ENCODE assay signal across 20 cellular contexts in the genomic region with DNA sequence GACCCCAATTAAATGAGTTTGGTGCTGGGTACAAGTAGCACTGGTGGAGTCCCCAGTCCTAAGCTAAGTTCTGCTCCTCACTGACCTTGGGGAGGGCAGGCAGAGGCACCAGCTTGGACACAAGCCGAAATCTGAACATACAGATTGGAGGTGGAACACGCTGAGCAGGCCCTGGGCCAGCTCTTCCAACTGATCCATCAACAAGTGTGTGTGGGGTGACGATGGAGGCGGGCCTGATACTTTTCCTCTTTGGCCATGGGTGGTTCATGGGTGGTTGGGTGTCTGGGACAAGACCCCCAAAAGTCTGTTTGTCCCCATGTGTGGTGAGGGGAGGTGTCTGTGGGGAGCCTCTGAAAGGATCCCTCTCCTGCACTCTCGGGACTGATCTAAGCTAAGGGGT. TPM values are rescaled to one million over a fixed set of nuclear protein-coding genes. Genes with fewer than 3 reads are reported as not detected.
DNase-seq lines count a peak whose midpoint lies in the region; ATAC-seq and TF ChIP-seq lines count a peak whose summit lies in the region.
"Had no signal": no experiment of that assay in that cellular context is flagged by ENCODE, and none has a peak within 500 bp of the region (broad histone marks: within the 10 kb centered on the region; RNA-seq: fewer than 3 reads in every experiment).

No MANE protein-coding gene starts in this region.

- H3K27ac Mint-ChIP-seq in mesothelial cell of epicardium = no peak overlapping the region
- no peak overlapping the region for H3K27ac Mint-ChIP-seq in activated naive CD4-positive, alpha-beta T cell treated with anti-CD3 and anti-CD28 coated beads, Interleukin-2, amount 50 U/mL, for 72 hours
- H3K27ac Mint-ChIP-seq in activated T-cell treated with anti-CD3 and anti-CD28 coated beads, Interleukin-2, amount 50 U/mL, for 24 hours = no peak overlapping the region
- H3K27ac Mint-ChIP-seq: CD14-positive monocyte had no signal

- H3K36me3 ChIP-seq in rectal smooth muscle tissue (ENCODE audit: control insufficient read depth, insufficient read depth, low read length) = no peaks in the 10 kb centered on the region

- H3K4me3 Mint-ChIP-seq in mesothelial cell of epicardium = peak overlapping the region; percentile 30
- H3K4me3 Mint-ChIP-seq in activated T-cell treated with anti-CD3 and anti-CD28 coated beads, Interleukin-2, amount 50 U/mL, for 24 hours = no peak overlapping the region

- no peak overlapping the region for H3K27ac ChIP-seq in rectal smooth muscle tissue (ENCODE audit: low read depth, low read length)
- H3K27ac ChIP-seq: A549 had no signal

- H3K4me1 ChIP-seq in rectal smooth muscle tissue (ENCODE audit: control insufficient read depth, insufficient read depth, low read length) = no peaks in the 10 kb centered on the region

- no peak for ATAC-seq in activated naive CD4-positive, alpha-beta T cell treated with anti-CD3 and anti-CD28 coated beads, Interleukin-2, amount 50 U/mL, for 72 hours
- ATAC-seq: A549, GM12878 had no signal

- peak; percentile 49 for DNase-seq in G401 (ENCODE audit: low spot score)
- DNase-seq in cerebellar cortex (ENCODE audit: low spot score) = peak; percentile 32
- DNase-seq in mesothelial cell of epicardium (ENCODE audit: low spot score in 2 of 2, unreplicated experiment in 2 of 2) = no peak
- no peak for DNase-seq in midbrain (lab: John Stamatoyannopoulos, UW)
- no peak for DNase-seq in activated naive CD4-positive, alpha-beta T cell treated with anti-CD3 and anti-CD28 coated beads, Interleukin-2, amount 50 U/mL, for 72 hours (ENCODE audit: low spot score in 2 of 2)
- no peak for DNase-seq in activated T-cell treated with anti-CD3 and anti-CD28 coated beads, Interleukin-2, amount 50 U/mL, for 24 hours
- DNase-seq: COR-L47, DMS53, GOT3, KBM-7, NCI-H1048, NCI-H226, NCI-H526, OCI-M1, RPMI8226 had no signal

- H3K27me3 ChIP-seq in rectal smooth muscle tissue (ENCODE audit: control insufficient read depth, insufficient read depth, low read length) = no peaks in the 10 kb centered on the region

- H3K4me3 ChIP-seq in rectal smooth muscle tissue (ENCODE audit: low read length) = peak overlapping the region; percentile 36
- H3K4me3 ChIP-seq: A549, GM12878 had no signal

- H3K9ac ChIP-seq in rectal smooth muscle tissue (ENCODE audit: low read length) = no peak overlapping the region

- peaks cover 6% of the 10 kb centered on the region for H3K4me1 Mint-ChIP-seq in mesothelial cell of epicardium
- H3K4me1 Mint-ChIP-seq in activated T-cell treated with anti-CD3 and anti-CD28 coated beads, Interleukin-2, amount 50 U/mL, for 24 hours (ENCODE audit: low read depth) = peaks cover 2% of the 10 kb centered on the region
- H3K4me1 Mint-ChIP-seq: CD14-positive monocyte had no signal

- H3K27me3 Mint-ChIP-seq in mesothelial cell of epicardium (ENCODE audit: low read depth) = peaks cover 95% of the 10 kb centered on the region
- H3K27me3 Mint-ChIP-seq in activated T-cell treated with anti-CD3 and anti-CD28 coated beads, Interleukin-2, amount 50 U/mL, for 24 hours = peaks cover 59% of the 10 kb centered on the region

- H3K36me3 Mint-ChIP-seq in mesothelial cell of epicardium = no peaks in the 10 kb centered on the region
- peaks cover 4 to 6% of the 10 kb centered on the region in 2 donors for H3K36me3 Mint-ChIP-seq in activated naive CD4-positive, alpha-beta T cell treated with anti-CD3 and anti-CD28 coated beads, Interleukin-2, amount 50 U/mL, for 72 hours
- H3K36me3 Mint-ChIP-seq in activated T-cell treated with anti-CD3 and anti-CD28 coated beads, Interleukin-2, amount 50 U/mL, for 24 hours (ENCODE audit: low read depth) = no peaks in the 10 kb centered on the region
- H3K36me3 Mint-ChIP-seq: CD14-positive monocyte had no signal

- no peak for TF ChIP-seq CTCF in mesothelial cell of epicardium (IDR thresholded peaks at IDR 0.05; ENCODE audit: unreplicated experiment)

- in situ Hi-C loops in G401 (cut with HindIII; ENCODE audit: low sequenced_read_pairs) = no loop called here

- no peaks in the 10 kb centered on the region for H3K9me3 Mint-ChIP-seq in mesothelial cell of epicardium
- H3K9me3 Mint-ChIP-seq in activated naive CD4-positive, alpha-beta T cell treated with anti-CD3 and anti-CD28 coated beads, Interleukin-2, amount 50 U/mL, for 72 hours = no peaks in the 10 kb centered on the region
- no peaks in the 10 kb centered on the region for H3K9me3 Mint-ChIP-seq in activated T-cell treated with anti-CD3 and anti-CD28 coated beads, Interleukin-2, amount 50 U/mL, for 24 hours

RNA-seq across cellular contexts. Expression of a gene that starts 1.9 kb away (rescaled TPM):
- not detected in 2 replicates for total RNA-seq in G401 (2014; rRNA removed; shearing (Covaris generic))
- total RNA-seq in mesothelial cell of epicardium = 0.18 to 0.38 TPM (median 0.36 TPM) in 3 replicates
- not detected for total RNA-seq in activated naive CD4-positive, alpha-beta T cell treated with anti-CD3 and anti-CD28 coated beads, Interleukin-2, amount 50 U/mL, for 72 hours
- total RNA-seq: GM12878, M059J had no signal

Comparison
In these comparisons a context has a peak if more than half of its experiments do, and no peak if none do; other contexts are left out.
1. DNase-seq: peak in G401 (single experiment) and cerebellar cortex (single experiment); none in mesothelial cell of epicardium (0 of 2), midbrain (single experiment), activated naive CD4-positive, alpha-beta T cell treated with anti-CD3 and anti-CD28 coated beads, Interleukin-2, amount 50 U/mL, for 72 hours (0 of 2) and activated T-cell treated with anti-CD3 and anti-CD28 coated beads, Interleukin-2, amount 50 U/mL, for 24 hours (single experiment).